Comparison of ENCODE assay signal across 8 cellular contexts in the genomic region with DNA sequence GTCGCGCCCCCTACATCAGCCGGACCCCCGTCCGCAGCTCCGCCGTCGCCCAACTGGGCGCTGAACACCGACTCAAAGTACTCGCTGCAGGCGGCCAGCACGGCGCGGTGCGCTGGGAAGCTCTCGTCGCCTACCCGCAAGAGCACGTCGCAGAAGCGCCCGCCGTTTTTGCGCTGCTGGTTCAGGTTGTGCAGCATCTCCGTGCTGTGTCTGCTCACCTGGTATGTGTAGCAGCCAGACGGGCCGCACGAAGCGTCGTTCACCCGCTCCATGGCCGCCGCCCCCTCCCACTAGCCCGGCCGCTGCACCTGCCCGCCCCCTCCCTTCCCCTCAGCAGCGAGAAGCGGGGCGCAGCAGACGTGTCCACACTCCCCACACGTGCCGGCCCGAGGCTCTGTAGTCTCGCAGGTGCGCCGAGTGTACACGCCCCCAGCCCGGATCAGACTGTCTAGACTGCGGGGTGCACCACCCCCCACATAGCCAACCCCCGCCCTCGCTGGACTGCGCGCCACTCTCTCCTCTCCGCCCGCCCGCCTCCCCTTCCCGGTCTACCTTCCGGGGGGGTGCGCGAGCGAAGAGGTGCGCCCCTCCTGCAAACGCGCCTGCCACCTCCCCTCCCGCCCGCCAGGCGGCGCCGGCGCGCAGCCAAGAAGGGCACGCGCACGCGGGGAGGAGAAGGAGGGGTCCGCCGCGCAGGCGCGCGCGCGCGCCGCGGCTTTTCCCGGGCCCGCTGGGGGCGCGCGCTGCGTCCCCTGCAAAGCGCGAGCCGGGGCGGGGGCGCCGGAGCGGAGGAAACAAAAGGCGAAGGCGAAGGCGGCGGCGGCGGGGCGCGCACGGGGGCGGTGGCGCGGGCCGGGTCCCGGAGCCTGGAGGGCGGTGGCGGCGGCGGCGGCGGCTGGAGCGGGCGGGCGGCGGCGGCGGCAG. TPM values are rescaled to one million over a fixed set of nuclear protein-coding genes. Genes with fewer than 3 reads are reported as not detected.
DNase-seq lines count a peak whose midpoint lies in the region; ATAC-seq lines count a peak whose summit lies in the region.

No MANE protein-coding gene starts in this region.

- ATAC-seq in HG03097 (IDR thresholded peaks at IDR 0.05; ENCODE audit: low FRiP score, unreplicated experiment) = peak; percentile 39

- peak; percentile 7 to 67 for DNase-seq in NCI-H187 (lab: John Stamatoyannopoulos, UW)
- no peak for DNase-seq in NCI-H187 treated with DMSO at 0.1 percent for 48 hours (lab: John Stamatoyannopoulos, UW)
- peak; percentile 86 for DNase-seq in NCI-H345 (lab: John Stamatoyannopoulos, UW)
- DNase-seq in activated CD4-positive, alpha-beta T cell treated with anti-CD3 and anti-CD28 coated beads for 1 hour = peak; percentile 84
- DNase-seq in cerebellum (ENCODE audit: low spot score) = peak; percentile 95
- DNase-seq in kidney tubule cell (ENCODE audit: low spot score) = peak; percentile 91
- DNase-seq in stimulated activated CD4-positive, alpha-beta T cell treated with anti-CD3 and anti-CD28 coated beads, Interleukin-1b, Interleukin-23, amount 100 ng/mL, for 1 hour (ENCODE audit: low read depth in 2 of 2) = peak; percentile 75 to 77

RNA-seq across cellular contexts. Expression of a gene that starts 0.6 kb away (rescaled TPM):
- total RNA-seq in cerebellum = 35.9 TPM

RNA-seq across cellular contexts. Expression of a gene that starts 53.3 kb away (rescaled TPM):
- total RNA-seq in cerebellum = 11.2 TPM

RNA-seq across cellular contexts. Expression of a gene that starts 53.8 kb away (rescaled TPM):
- total RNA-seq in cerebellum = 44.9 TPM
